ENCODE assay signal across 8 cellular contexts in the genomic region with DNA sequence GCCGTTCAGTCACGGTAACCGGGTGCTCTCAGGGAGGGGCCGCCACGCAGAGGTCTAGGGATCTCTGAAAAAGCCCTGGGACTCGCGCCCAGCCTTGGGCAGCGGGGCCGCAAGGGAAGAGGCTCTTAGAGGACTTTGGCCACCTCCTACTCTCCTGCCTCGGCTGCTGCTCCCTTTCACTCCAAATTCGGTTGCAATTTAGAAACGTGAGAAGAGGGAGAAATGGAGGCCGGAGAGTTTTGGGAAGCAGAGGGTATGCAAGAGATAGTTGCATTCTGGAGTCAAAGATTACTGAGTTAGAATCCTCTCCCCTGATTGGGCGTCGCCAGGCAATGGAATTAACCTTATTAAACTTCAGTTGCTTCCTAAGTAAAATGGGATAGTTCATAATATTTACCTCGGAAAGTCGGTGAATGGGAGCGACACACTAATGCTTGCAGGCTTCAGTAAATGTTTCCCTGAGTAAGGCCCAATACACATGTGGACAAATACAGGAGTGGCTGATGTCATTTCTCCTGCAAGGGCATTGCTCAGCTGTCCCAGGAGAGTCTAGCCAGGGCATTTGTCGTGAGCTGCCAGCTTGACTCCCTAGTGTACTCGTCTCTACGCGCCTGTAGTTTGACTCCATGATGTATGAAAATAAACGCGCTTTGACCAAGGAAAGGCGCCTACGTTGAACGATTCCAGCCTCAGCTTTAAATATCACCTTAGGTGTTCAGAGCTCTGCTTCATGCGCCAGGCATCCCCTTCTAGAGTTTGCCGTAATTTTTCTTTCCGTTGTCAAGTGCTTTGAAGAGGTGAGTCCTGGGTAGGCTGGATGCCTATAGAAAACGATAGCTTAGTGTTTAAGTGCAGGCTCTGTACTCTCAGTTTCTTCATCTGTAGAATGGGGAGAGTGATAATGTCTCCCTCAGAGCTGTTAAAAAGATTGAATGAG. TPM values are rescaled to one million over a fixed set of nuclear protein-coding genes. Genes with fewer than 3 reads are reported as not detected.
DNase-seq lines count a peak whose midpoint lies in the region; ATAC-seq and TF ChIP-seq lines count a peak whose summit lies in the region.

No MANE protein-coding gene starts in this region.

- no peaks in the 10 kb centered on the region for H3K9me3 Mint-ChIP-seq in activated T-cell treated with anti-CD3 and anti-CD28 coated beads, Interleukin-2, amount 50 U/mL, for 72 hours

- ATAC-seq in HG02623 (IDR thresholded peaks at IDR 0.05; ENCODE audit: unreplicated experiment): peak; percentile 29
- peak; percentile 27 to 40 for ATAC-seq in activated T-cell treated with anti-CD3 and anti-CD28 coated beads, Interleukin-2, amount 50 U/mL, for 72 hours (replicated peaks in 1 of 2)
- ATAC-seq in gastroesophageal sphincter: peak; percentile 61
- ATAC-seq in omental fat pad (ENCODE audit: low FRiP score): peak; percentile 82

- peaks cover 0 to 43% of the 10 kb centered on the region in 2 donors for H3K36me3 ChIP-seq in gastroesophageal sphincter

- no peak for TF ChIP-seq CTCF in AG04450 (IDR thresholded peaks at IDR 0.05; ENCODE audit: low read depth, low read length)
- TF ChIP-seq CTCF in GM12865 (IDR thresholded peaks at IDR 0.05; ENCODE audit: insufficient read depth, low read depth, low read length, missing control alignments): no peak
- TF ChIP-seq CTCF in gastroesophageal sphincter (IDR thresholded peaks at IDR 0.05): no peak
- no peak for TF ChIP-seq CTCF in omental fat pad (IDR thresholded peaks at IDR 0.05)

- TF ChIP-seq POLR2A in gastroesophageal sphincter (IDR thresholded peaks at IDR 0.05): no peak

- no peak for TF ChIP-seq EP300 in gastroesophageal sphincter (IDR thresholded peaks at IDR 0.05)

- peaks cover 4 to 50% (median 6%) of the 10 kb centered on the region in 3 donors for H3K4me1 ChIP-seq in gastroesophageal sphincter

- POLR2A ChIA-PET in AG04450 (lab: Yijun Ruan, JAX): interaction anchor here (1.0 kb wide), 4 partner anchors 8 to 173 kb away, joined by 3 to 5 read pairs (median 4); partner anchors contain the start of gene MT1E

- H3K27me3 Mint-ChIP-seq in activated T-cell treated with anti-CD3 and anti-CD28 coated beads, Interleukin-2, amount 50 U/mL, for 72 hours (ENCODE audit: low read depth): no peaks in the 10 kb centered on the region

- no peaks in the 10 kb centered on the region; the same call in 1 of the 2 replicates for H3K9me3 ChIP-seq in AG04450 (ENCODE audit: control insufficient read depth, insufficient read depth, low read length)
- H3K9me3 ChIP-seq in gastroesophageal sphincter: no peaks in the 10 kb centered on the region

- WGBS in gastroesophageal sphincter (ENCODE audit: low coverage in 1 of 2), 2 donors: 4 to 11% methylated on average over 17 to 31 of the region's 31 CpGs

- DNase-seq in AG04450 (ENCODE audit: low read depth, low spot score) (no peak), GM12865 (ENCODE audit: low read depth) (peak; percentile 20), MV-4-11 (lab: John Stamatoyannopoulos, UW) (peak; percentile 5), omental fat pad (ENCODE audit: low spot score) (no peak), GOT3 (lab: John Stamatoyannopoulos, UW) (no peak)
- DNase-seq in activated T-cell treated with anti-CD3 and anti-CD28 coated beads, Interleukin-2, amount 50 U/mL, for 72 hours: peak; percentile 6 to 10

- peaks cover 56% of the 10 kb centered on the region for H3K4me1 Mint-ChIP-seq in activated T-cell treated with anti-CD3 and anti-CD28 coated beads, Interleukin-2, amount 50 U/mL, for 72 hours (ENCODE audit: low read depth)

- H3K27ac ChIP-seq in AG04450 (ENCODE audit: low read depth, low read length) (peak overlapping the region; percentile 84), gastroesophageal sphincter (peak overlapping the region; percentile 35 to 86 (median 81))

- H3K4me3 Mint-ChIP-seq in activated T-cell treated with anti-CD3 and anti-CD28 coated beads, Interleukin-2, amount 50 U/mL, for 72 hours: peak overlapping the region; percentile 92 to 93

- H3K36me3 Mint-ChIP-seq in activated T-cell treated with anti-CD3 and anti-CD28 coated beads, Interleukin-2, amount 50 U/mL, for 72 hours (ENCODE audit: insufficient read depth in 2 of 2): peaks cover 20 to 43% of the 10 kb centered on the region in 2 donors

- H3K27me3 ChIP-seq in AG04450 (ENCODE audit: control insufficient read depth, insufficient read depth, low read length): no peaks in the 10 kb centered on the region
- H3K27me3 ChIP-seq in gastroesophageal sphincter: no peaks in the 10 kb centered on the region

- H3K4me3 ChIP-seq in AG04450 (ENCODE audit: low read depth, low read length) (peak overlapping the region; percentile 87), GM12865 (ENCODE audit: low read depth, low read length) (peak overlapping the region; percentile 99), gastroesophageal sphincter (peak overlapping the region; percentile 70 to 74)

- CTCF ChIA-PET in AG04450 (lab: Charles Lee): interaction anchor here (0.8 to 3.9 kb wide), 5 partner anchors 95 to 250 kb away, joined by 3 to 12 read pairs (median 5); no protein-coding TSS in a partner anchor

- peak overlapping the region; percentile 100 for H3K27ac Mint-ChIP-seq in activated T-cell treated with anti-CD3 and anti-CD28 coated beads, Interleukin-2, amount 50 U/mL, for 72 hours

RNA-seq across cellular contexts. Expression of gene OGFOD1, which starts 0.7 kb away (rescaled TPM):
- polyA plus RNA-seq in AG04450 (2011; rRNA removed): 65.5 and 89.0 TPM in 2 replicates
- polyA minus RNA-seq in AG04450 (2011; rRNA and poly(A)+ RNA removed): 58.3 and 69.8 TPM in 2 replicates
- 10 to 100 TPM; 62.6 to 66.1 TPM for total RNA-seq in activated T-cell treated with anti-CD3 and anti-CD28 coated beads, Interleukin-2, amount 50 U/mL, for 72 hours
- total RNA-seq in gastroesophageal sphincter (10 to 100 TPM; 40.6 to 55.1 (median 50.4) TPM), omental fat pad (10 to 100 TPM; 19.1 to 58.2 (median 30.9) TPM)

RNA-seq across cellular contexts. Expression of gene NUDT21, which starts 0.9 kb away (rescaled TPM):
- 111 and 124 TPM in 2 replicates for polyA plus RNA-seq in AG04450 (2011; rRNA removed)
- 67.0 and 75.7 TPM in 2 replicates for polyA minus RNA-seq in AG04450 (2011; rRNA and poly(A)+ RNA removed)
- total RNA-seq in activated T-cell treated with anti-CD3 and anti-CD28 coated beads, Interleukin-2, amount 50 U/mL, for 72 hours: 100 to 1,000 TPM; 304 to 350 TPM
- 10 to 100 TPM; 43.0 to 72.6 (median 55.6) TPM for total RNA-seq in gastroesophageal sphincter
- total RNA-seq in omental fat pad: 10 to 100 TPM; 41.6 to 53.4 (median 46.0) TPM

RNA-seq across cellular contexts. Expression of gene AMFR, which starts 26.7 kb away (rescaled TPM):
- polyA plus RNA-seq in AG04450 (2011; rRNA removed): 77.9 and 80.4 TPM in 2 replicates
- polyA minus RNA-seq in AG04450 (2011; rRNA and poly(A)+ RNA removed): 320 and 427 TPM in 2 replicates
- total RNA-seq in activated T-cell treated with anti-CD3 and anti-CD28 coated beads, Interleukin-2, amount 50 U/mL, for 72 hours: 10 to 100 TPM; 70.1 to 75.0 TPM
- 100 to 1,000 TPM; 172 to 216 (median 194) TPM for total RNA-seq in gastroesophageal sphincter
- 100 to 1,000 TPM; 126 to 215 (median 162) TPM for total RNA-seq in omental fat pad

Comparison
In these comparisons a context has a peak if more than half of its experiments do, and no peak if none do; other contexts are left out.
1. DNase-seq: peak in GM12865 (single experiment), MV-4-11 (single experiment) and activated T-cell treated with anti-CD3 and anti-CD28 coated beads, Interleukin-2, amount 50 U/mL, for 72 hours (2 of 2); none in AG04450 (single experiment), omental fat pad (single experiment) and GOT3 (single experiment).
2. ATAC-seq: peak in every context shown above with its lines; median percentile 82 in omental fat pad; 61 in gastroesophageal sphincter; 34 in activated T-cell treated with anti-CD3 and anti-CD28 coated beads, Interleukin-2, amount 50 U/mL, for 72 hours; 29 in HG02623.
3. RNA of gene NUDT21, which starts 0.9 kb away (total RNA-seq): 304 to 350 TPM in activated T-cell treated with anti-CD3 and anti-CD28 coated beads, Interleukin-2, amount 50 U/mL, for 72 hours; 43.0 to 72.6 TPM in gastroesophageal sphincter and 41.6 to 53.4 TPM in omental fat pad; every median in the first group is over 4 times any median in the second.
4. Peak in every context shown above with its lines, with median percentiles within 50 percentile points of each other: H3K4me3 ChIP-seq.